ENCODE assay signal across 1 cellular context in the genomic region with DNA sequence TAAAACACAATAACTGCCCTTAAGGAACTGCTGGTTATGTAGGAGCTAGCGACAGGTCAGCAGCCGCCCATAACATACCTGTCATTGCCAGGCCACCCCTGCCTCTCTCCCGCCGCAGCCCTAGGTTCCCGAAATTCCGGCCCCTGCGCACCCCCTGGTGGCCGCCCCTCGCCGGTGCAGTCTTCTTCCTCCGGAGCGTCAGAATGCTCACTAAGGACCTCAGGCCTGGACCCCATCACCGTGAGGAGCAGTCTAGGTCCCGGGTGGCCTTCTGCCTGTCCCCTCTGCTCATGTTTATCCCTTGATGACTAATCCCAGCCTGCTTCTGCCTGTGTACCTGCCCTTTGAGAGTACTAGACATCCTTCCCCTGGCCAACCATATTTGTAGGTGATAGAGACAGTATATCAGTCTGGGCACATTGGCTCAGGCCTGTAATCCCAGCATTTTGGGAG.
A peak's percentile ranks its signal among the peaks of the same experiment; 100 is the strongest.
TF ChIP-seq lines count a peak whose summit lies in the region.

No MANE protein-coding gene starts in this region.

TF ChIP-seq in HepG2, 621 proteins besides CTCF, POLR2A, EP300 and RAD21 (continued from another document and continues in another):
- TF ChIP-seq, protein P1, sequence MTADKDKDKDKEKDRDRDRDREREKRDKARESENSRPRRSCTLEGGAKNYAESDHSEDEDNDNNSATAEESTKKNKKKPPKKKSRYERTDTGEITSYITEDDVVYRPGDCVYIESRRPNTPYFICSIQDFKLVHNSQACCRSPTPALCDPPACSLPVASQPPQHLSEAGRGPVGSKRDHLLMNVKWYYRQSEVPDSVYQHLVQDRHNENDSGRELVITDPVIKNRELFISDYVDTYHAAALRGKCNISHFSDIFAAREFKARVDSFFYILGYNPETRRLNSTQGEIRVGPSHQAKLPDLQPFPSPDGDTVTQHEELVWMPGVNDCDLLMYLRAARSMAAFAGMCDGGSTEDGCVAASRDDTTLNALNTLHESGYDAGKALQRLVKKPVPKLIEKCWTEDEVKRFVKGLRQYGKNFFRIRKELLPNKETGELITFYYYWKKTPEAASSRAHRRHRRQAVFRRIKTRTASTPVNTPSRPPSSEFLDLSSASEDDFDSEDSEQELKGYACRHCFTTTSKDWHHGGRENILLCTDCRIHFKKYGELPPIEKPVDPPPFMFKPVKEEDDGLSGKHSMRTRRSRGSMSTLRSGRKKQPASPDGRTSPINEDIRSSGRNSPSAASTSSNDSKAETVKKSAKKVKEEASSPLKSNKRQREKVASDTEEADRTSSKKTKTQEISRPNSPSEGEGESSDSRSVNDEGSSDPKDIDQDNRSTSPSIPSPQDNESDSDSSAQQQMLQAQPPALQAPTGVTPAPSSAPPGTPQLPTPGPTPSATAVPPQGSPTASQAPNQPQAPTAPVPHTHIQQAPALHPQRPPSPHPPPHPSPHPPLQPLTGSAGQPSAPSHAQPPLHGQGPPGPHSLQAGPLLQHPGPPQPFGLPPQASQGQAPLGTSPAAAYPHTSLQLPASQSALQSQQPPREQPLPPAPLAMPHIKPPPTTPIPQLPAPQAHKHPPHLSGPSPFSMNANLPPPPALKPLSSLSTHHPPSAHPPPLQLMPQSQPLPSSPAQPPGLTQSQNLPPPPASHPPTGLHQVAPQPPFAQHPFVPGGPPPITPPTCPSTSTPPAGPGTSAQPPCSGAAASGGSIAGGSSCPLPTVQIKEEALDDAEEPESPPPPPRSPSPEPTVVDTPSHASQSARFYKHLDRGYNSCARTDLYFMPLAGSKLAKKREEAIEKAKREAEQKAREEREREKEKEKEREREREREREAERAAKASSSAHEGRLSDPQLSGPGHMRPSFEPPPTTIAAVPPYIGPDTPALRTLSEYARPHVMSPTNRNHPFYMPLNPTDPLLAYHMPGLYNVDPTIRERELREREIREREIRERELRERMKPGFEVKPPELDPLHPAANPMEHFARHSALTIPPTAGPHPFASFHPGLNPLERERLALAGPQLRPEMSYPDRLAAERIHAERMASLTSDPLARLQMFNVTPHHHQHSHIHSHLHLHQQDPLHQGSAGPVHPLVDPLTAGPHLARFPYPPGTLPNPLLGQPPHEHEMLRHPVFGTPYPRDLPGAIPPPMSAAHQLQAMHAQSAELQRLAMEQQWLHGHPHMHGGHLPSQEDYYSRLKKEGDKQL (CRISPR knock-in tag; IDR thresholded peaks at IDR 0.05; ENCODE audit: low read depth), result no peak
- TF ChIP-seq, protein P2, sequence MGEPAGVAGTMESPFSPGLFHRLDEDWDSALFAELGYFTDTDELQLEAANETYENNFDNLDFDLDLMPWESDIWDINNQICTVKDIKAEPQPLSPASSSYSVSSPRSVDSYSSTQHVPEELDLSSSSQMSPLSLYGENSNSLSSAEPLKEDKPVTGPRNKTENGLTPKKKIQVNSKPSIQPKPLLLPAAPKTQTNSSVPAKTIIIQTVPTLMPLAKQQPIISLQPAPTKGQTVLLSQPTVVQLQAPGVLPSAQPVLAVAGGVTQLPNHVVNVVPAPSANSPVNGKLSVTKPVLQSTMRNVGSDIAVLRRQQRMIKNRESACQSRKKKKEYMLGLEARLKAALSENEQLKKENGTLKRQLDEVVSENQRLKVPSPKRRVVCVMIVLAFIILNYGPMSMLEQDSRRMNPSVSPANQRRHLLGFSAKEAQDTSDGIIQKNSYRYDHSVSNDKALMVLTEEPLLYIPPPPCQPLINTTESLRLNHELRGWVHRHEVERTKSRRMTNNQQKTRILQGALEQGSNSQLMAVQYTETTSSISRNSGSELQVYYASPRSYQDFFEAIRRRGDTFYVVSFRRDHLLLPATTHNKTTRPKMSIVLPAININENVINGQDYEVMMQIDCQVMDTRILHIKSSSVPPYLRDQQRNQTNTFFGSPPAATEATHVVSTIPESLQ (CRISPR knock-in tag; conservative IDR thresholded peaks at IDR 0.05), result no peak
- no peak for TF ChIP-seq SNAI1 (CRISPR knock-in tag; IDR thresholded peaks at IDR 0.05; ENCODE audit: borderline replicate concordance)
- TF ChIP-seq U2AF1 (optimal IDR thresholded peaks at IDR 0.05; ENCODE audit: low read depth, low read length), result no peak
- no peak for TF ChIP-seq SOX6 (IDR thresholded peaks at IDR 0.05)
- peak; percentile 62 for TF ChIP-seq SOX6 (CRISPR knock-in tag; IDR thresholded peaks at IDR 0.05)
- peak; percentile 99 for TF ChIP-seq STAG1 (CRISPR knock-in tag; IDR thresholded peaks at IDR 0.05)
- 0 out of 2 replicates have a peak, but pooled peaks have one; percentile 53 for TF ChIP-seq HOXA5 (CRISPR knock-in tag; IDR thresholded peaks at IDR 0.05)
- TF ChIP-seq ZNF160 (CRISPR knock-in tag; IDR thresholded peaks at IDR 0.05), result peak; percentile 57; the same call in 1 of the 2 replicates
- no peak for TF ChIP-seq EHMT2 (IDR thresholded peaks at IDR 0.05; ENCODE audit: borderline replicate concordance, low read depth, low read length)
- TF ChIP-seq THYN1 (CRISPR knock-in tag; IDR thresholded peaks at IDR 0.05; ENCODE audit: borderline replicate concordance, low read depth), result no peak
- TF ChIP-seq KAT8 (CRISPR knock-in tag; IDR thresholded peaks at IDR 0.05), result no peak
- no peak for TF ChIP-seq JDP2 (CRISPR knock-in tag; IDR thresholded peaks at IDR 0.05; ENCODE audit: borderline replicate concordance)
- 0 out of 2 replicates have a peak, but pooled peaks have one; percentile 36 for TF ChIP-seq RNF2 (conservative IDR thresholded peaks at IDR 0.05; ENCODE audit: low read depth)
- TF ChIP-seq TCF7 (IDR thresholded peaks at IDR 0.05; ENCODE audit: low read depth), result no peak
- TF ChIP-seq HNRNPK (IDR thresholded peaks at IDR 0.05; ENCODE audit: low read depth, low read length, poor library complexity, severe bottlenecking), result no peak
- no peak for TF ChIP-seq HDAC1 (CRISPR knock-in tag; IDR thresholded peaks at IDR 0.05)
- no peak for TF ChIP-seq GATA4 (IDR thresholded peaks at IDR 0.05; ENCODE audit: borderline replicate concordance, low read depth)
- peak; percentile 89 for TF ChIP-seq KDM2A (CRISPR knock-in tag; IDR thresholded peaks at IDR 0.05; ENCODE audit: borderline replicate concordance, low read depth)
- TF ChIP-seq, protein P3, sequence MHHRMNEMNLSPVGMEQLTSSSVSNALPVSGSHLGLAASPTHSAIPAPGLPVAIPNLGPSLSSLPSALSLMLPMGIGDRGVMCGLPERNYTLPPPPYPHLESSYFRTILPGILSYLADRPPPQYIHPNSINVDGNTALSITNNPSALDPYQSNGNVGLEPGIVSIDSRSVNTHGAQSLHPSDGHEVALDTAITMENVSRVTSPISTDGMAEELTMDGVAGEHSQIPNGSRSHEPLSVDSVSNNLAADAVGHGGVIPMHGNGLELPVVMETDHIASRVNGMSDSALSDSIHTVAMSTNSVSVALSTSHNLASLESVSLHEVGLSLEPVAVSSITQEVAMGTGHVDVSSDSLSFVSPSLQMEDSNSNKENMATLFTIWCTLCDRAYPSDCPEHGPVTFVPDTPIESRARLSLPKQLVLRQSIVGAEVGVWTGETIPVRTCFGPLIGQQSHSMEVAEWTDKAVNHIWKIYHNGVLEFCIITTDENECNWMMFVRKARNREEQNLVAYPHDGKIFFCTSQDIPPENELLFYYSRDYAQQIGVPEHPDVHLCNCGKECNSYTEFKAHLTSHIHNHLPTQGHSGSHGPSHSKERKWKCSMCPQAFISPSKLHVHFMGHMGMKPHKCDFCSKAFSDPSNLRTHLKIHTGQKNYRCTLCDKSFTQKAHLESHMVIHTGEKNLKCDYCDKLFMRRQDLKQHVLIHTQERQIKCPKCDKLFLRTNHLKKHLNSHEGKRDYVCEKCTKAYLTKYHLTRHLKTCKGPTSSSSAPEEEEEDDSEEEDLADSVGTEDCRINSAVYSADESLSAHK (CRISPR knock-in tag; IDR thresholded peaks at IDR 0.05; ENCODE audit: borderline replicate concordance), result no peak
- no peak for TF ChIP-seq GATAD1 (CRISPR knock-in tag; IDR thresholded peaks at IDR 0.05)
- TF ChIP-seq, protein P4, sequence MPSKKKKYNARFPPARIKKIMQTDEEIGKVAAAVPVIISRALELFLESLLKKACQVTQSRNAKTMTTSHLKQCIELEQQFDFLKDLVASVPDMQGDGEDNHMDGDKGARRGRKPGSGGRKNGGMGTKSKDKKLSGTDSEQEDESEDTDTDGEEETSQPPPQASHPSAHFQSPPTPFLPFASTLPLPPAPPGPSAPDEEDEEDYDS (CRISPR knock-in tag; IDR thresholded peaks at IDR 0.05), result 0 out of 2 replicates have a peak, but pooled peaks have one; percentile 23
- TF ChIP-seq, protein P5, sequence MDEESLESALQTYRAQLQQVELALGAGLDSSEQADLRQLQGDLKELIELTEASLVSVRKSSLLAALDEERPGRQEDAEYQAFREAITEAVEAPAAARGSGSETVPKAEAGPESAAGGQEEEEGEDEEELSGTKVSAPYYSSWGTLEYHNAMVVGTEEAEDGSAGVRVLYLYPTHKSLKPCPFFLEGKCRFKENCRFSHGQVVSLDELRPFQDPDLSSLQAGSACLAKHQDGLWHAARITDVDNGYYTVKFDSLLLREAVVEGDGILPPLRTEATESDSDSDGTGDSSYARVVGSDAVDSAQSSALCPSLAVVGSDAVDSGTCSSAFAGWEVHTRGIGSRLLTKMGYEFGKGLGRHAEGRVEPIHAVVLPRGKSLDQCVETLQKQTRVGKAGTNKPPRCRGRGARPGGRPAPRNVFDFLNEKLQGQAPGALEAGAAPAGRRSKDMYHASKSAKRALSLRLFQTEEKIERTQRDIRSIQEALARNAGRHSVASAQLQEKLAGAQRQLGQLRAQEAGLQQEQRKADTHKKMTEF (CRISPR knock-in tag; IDR thresholded peaks at IDR 0.05), result peak; percentile 44; the same call in 1 of the 2 replicates
- TF ChIP-seq PHF8 (CRISPR knock-in tag; IDR thresholded peaks at IDR 0.05), result no peak; the same call in 1 of the 2 replicates
- TF ChIP-seq MED1 (CRISPR knock-in tag; IDR thresholded peaks at IDR 0.05), result peak; percentile 25; the same call in 1 of the 2 replicates
- TF ChIP-seq ZNF713 (CRISPR knock-in tag; IDR thresholded peaks at IDR 0.05), result no peak
- 0 out of 2 replicates have a peak, but pooled peaks have one; percentile 17 for TF ChIP-seq BORCS8-MEF2B (CRISPR knock-in tag; IDR thresholded peaks at IDR 0.05)
- TF ChIP-seq, protein P6, sequence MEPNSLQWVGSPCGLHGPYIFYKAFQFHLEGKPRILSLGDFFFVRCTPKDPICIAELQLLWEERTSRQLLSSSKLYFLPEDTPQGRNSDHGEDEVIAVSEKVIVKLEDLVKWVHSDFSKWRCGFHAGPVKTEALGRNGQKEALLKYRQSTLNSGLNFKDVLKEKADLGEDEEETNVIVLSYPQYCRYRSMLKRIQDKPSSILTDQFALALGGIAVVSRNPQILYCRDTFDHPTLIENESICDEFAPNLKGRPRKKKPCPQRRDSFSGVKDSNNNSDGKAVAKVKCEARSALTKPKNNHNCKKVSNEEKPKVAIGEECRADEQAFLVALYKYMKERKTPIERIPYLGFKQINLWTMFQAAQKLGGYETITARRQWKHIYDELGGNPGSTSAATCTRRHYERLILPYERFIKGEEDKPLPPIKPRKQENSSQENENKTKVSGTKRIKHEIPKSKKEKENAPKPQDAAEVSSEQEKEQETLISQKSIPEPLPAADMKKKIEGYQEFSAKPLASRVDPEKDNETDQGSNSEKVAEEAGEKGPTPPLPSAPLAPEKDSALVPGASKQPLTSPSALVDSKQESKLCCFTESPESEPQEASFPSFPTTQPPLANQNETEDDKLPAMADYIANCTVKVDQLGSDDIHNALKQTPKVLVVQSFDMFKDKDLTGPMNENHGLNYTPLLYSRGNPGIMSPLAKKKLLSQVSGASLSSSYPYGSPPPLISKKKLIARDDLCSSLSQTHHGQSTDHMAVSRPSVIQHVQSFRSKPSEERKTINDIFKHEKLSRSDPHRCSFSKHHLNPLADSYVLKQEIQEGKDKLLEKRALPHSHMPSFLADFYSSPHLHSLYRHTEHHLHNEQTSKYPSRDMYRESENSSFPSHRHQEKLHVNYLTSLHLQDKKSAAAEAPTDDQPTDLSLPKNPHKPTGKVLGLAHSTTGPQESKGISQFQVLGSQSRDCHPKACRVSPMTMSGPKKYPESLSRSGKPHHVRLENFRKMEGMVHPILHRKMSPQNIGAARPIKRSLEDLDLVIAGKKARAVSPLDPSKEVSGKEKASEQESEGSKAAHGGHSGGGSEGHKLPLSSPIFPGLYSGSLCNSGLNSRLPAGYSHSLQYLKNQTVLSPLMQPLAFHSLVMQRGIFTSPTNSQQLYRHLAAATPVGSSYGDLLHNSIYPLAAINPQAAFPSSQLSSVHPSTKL (CRISPR knock-in tag; IDR thresholded peaks at IDR 0.05), result peak; percentile 70
- peak; percentile 31; the same call in 1 of the 2 replicates for TF ChIP-seq ETV5 (CRISPR knock-in tag; IDR thresholded peaks at IDR 0.05; ENCODE audit: borderline replicate concordance)
- TF ChIP-seq, protein P7, sequence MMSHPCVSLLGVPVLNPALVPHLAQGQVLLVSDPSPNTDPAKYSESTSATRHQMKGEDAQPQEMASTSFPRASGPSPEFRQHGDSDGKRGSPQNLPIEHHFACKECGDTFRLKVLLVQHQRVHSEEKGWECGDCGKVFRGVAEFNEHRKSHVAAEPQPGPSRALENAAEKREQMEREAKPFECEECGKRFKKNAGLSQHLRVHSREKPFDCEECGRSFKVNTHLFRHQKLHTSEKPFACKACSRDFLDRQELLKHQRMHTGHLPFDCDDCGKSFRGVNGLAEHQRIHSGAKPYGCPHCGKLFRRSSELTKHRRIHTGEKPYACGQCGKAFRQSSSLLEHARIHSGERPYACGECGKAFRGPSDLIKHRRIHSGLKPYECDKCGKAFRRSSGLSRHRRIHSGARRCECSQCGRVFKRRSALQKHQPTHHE (CRISPR knock-in tag; IDR thresholded peaks at IDR 0.05; ENCODE audit: borderline replicate concordance), result no peak
- peak; percentile 63; the same call in 1 of the 2 replicates for TF ChIP-seq MEIS2 (CRISPR knock-in tag; IDR thresholded peaks at IDR 0.05)
- TF ChIP-seq ZNF343 (CRISPR knock-in tag; IDR thresholded peaks at IDR 0.05), result no peak
- no peak for TF ChIP-seq GTF3A (CRISPR knock-in tag; conservative IDR thresholded peaks at IDR 0.05)
- peak; percentile 62; the same call in 1 of the 2 replicates for TF ChIP-seq ZNF225 (CRISPR knock-in tag; IDR thresholded peaks at IDR 0.05)
- TF ChIP-seq, protein P8, sequence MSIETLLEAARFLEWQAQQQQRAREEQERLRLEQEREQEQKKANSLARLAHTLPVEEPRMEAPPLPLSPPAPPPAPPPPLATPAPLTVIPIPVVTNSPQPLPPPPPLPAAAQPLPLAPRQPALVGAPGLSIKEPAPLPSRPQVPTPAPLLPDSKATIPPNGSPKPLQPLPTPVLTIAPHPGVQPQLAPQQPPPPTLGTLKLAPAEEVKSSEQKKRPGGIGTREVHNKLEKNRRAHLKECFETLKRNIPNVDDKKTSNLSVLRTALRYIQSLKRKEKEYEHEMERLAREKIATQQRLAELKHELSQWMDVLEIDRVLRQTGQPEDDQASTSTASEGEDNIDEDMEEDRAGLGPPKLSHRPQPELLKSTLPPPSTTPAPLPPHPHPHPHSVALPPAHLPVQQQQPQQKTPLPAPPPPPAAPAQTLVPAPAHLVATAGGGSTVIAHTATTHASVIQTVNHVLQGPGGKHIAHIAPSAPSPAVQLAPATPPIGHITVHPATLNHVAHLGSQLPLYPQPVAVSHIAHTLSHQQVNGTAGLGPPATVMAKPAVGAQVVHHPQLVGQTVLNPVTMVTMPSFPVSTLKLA (IDR thresholded peaks at IDR 0.05), result no peak
- no peak for TF ChIP-seq RFX3 (CRISPR knock-in tag; IDR thresholded peaks at IDR 0.05)
- TF ChIP-seq ZNF660 (CRISPR knock-in tag; IDR thresholded peaks at IDR 0.05; ENCODE audit: borderline replicate concordance, low read depth), result no peak
